ENCODE assay signal across 31 cellular contexts in the genomic region with DNA sequence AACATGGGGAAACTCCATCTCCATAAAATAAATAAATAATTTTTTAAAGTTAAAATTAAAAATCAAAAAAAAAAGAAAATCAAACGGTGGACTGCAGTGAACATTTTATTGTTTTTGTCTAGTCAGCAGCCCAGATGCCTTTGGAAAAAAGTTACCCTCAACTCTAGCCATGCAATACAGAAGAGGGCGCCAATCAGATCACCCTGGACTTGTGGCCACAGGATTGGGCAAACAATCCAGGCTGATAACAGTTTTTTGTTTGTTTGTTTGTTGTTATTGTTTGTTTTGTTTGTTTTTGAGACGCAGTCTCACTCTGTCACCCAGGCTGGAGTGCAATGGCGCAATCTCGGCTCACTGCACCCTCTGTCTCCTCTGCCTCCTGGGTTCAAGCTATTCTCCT. TPM values are rescaled to one million over a fixed set of nuclear protein-coding genes. Genes with fewer than 3 reads are reported as not detected.
DNase-seq lines count a peak whose midpoint lies in the region; ATAC-seq and TF ChIP-seq lines count a peak whose summit lies in the region.
"Had no signal": no experiment of that assay in that cellular context is flagged by ENCODE, and none has a peak within 500 bp of the region (broad histone marks: within the 10 kb centered on the region; RNA-seq: fewer than 3 reads in every experiment).

No MANE protein-coding gene starts in this region.

- intact Hi-C loops in HCT116 (cut with micrococcal nuclease) = no loop called here
- intact Hi-C loops in Panc1 (cut with micrococcal nuclease; ENCODE audit: unreplicated experiment) = no loop called here
- intact Hi-C loops in tibial artery (cut with DNase I; ENCODE audit: low total_unique reads) = no loop called here

- in situ Hi-C loops in Panc1 (cut with HindIII; ENCODE audit: low pct_unique_long_range_greater_than_20kb, low sequenced_read_pairs) = no loop called here

- CTCF ChIA-PET in HCT116 (lab: Charles Lee) = interaction anchor here (0.8 to 1.0 kb wide), 2 partner anchors 83 to 132 kb away, joined by 3 read pairs; no protein-coding TSS in a partner anchor
- CTCF ChIA-PET in Panc1 (lab: Charles Lee) = no interaction called here

- RAD21 ChIA-PET in HCT116 (lab: Charles Lee; ENCODE audit: low non-redundant PET in 1 of 2, low total read pairs in 2 of 2, uncharacterized antibody in 2 of 2, unreplicated experiment in 2 of 2) = no interaction called here

- H3K9ac ChIP-seq in HCT116 (ENCODE audit: low read length) = no peak overlapping the region
- H3K9ac ChIP-seq: BLaER1 treated with 17β-estradiol and CSF1 and Interleukin-3, amounts not matched to agents 10 nM and 100 nM; parathyroid adenoma had no signal

- POLR2A ChIA-PET in HCT116 (lab: Charles Lee) = no interaction called here
- POLR2A ChIA-PET in Panc1 (lab: Charles Lee) = no interaction called here

- no peaks in the 10 kb centered on the region for H3K79me2 ChIP-seq in HCT116 (ENCODE audit: insufficient read depth, low read length)
- H3K79me2 ChIP-seq: parathyroid adenoma had no signal

- no peak for TF ChIP-seq RAD21 in HCT116 (IDR thresholded peaks at IDR 0.05; ENCODE audit: low read depth)

- H3K4me3 ChIP-seq in BE2C (ENCODE audit: low read depth, low read length) = no peak overlapping the region
- H3K4me3 ChIP-seq in HCT116 (replicated peaks in 1 of 2; ENCODE audit: low read depth in 1 of 2, low read length in 2 of 2) = no peak overlapping the region
- H3K4me3 ChIP-seq in Panc1 (ENCODE audit: low read depth in 2 of 2, low read length in 2 of 2) = no peak overlapping the region
- no peak overlapping the region for H3K4me3 ChIP-seq in epithelial cell of proximal tubule (ENCODE audit: low read depth, low read length)
- H3K4me3 ChIP-seq in tibial artery = no peak overlapping the region
- H3K4me3 ChIP-seq: BLaER1 treated with 17β-estradiol and CSF1 and Interleukin-3, amounts not matched to agents 10 nM and 100 nM; cardiac muscle cell; Peyer's patch; right atrium auricular region; spleen; upper lobe of right lung had no signal

- no peaks in the 10 kb centered on the region for H3K36me3 ChIP-seq in BE2C
- no peaks in the 10 kb centered on the region for H3K36me3 ChIP-seq in HCT116 (ENCODE audit: control insufficient read depth in 1 of 2, insufficient read depth in 2 of 2, low read length in 2 of 2)
- H3K36me3 ChIP-seq in Panc1 (ENCODE audit: control insufficient read depth, insufficient read depth, low read length) = no peaks in the 10 kb centered on the region
- no peaks in the 10 kb centered on the region for H3K36me3 ChIP-seq in tibial artery
- H3K36me3 ChIP-seq: BLaER1 treated with 17β-estradiol and CSF1 and Interleukin-3, amounts not matched to agents 10 nM and 100 nM; cardiac muscle cell; Peyer's patch; right atrium auricular region; spleen; upper lobe of right lung had no signal

- H4K20me1 ChIP-seq in HCT116 (ENCODE audit: insufficient read depth) = no peaks in the 10 kb centered on the region
- H4K20me1 ChIP-seq: BLaER1 treated with 17β-estradiol and CSF1 and Interleukin-3, amounts not matched to agents 10 nM and 100 nM had no signal

- H3K9me3 ChIP-seq in BE2C (no peaks in the 10 kb centered on the region), HCT116 (ENCODE audit: control insufficient read depth in 1 of 2, insufficient read depth in 1 of 2, low read depth in 1 of 2, low read length in 2 of 2) (no peaks in the 10 kb centered on the region), Panc1 (ENCODE audit: control insufficient read depth, insufficient read depth, low read depth, low read length) (no peaks in the 10 kb centered on the region), tibial artery (no peaks in the 10 kb centered on the region)
- H3K9me3 ChIP-seq: Peyer's patch, right atrium auricular region, spleen, upper lobe of right lung had no signal

- no peak overlapping the region for H3K4me2 ChIP-seq in HCT116 (ENCODE audit: low read length)
- H3K4me2 ChIP-seq: BLaER1 treated with 17β-estradiol and CSF1 and Interleukin-3, amounts not matched to agents 10 nM and 100 nM had no signal

- no peak for TF ChIP-seq POLR2A in HCT116 (IDR thresholded peaks at IDR 0.05; ENCODE audit: borderline replicate concordance, extremely low read depth, insufficient read depth, insufficient read length)

- TF ChIP-seq CTCF in BE2C (IDR thresholded peaks at IDR 0.05; ENCODE audit: low read depth, low read length) = peak; percentile 19; the same call in 1 of the 2 replicates
- peak in 1 of 3 experiments; percentile 11; a peak in 1 of 6 replicates for TF ChIP-seq CTCF in HCT116 (IDR thresholded peaks at IDR 0.05 in 2 of 3, conservative IDR thresholded peaks at IDR 0.05 in 1 of 3; ENCODE audit: borderline replicate concordance in 1 of 3, insufficient read depth in 1 of 3, low read depth in 2 of 3, low read length in 2 of 3)
- TF ChIP-seq CTCF in Panc1 (IDR thresholded peaks at IDR 0.05) = peak; percentile 23; the same call in 1 of the 2 replicates
- TF ChIP-seq CTCF in epithelial cell of proximal tubule (conservative IDR thresholded peaks at IDR 0.05; ENCODE audit: low read depth, low read length) = peak; percentile 13
- no peak for TF ChIP-seq CTCF in tibial artery (IDR thresholded peaks at IDR 0.05)

- DNase-seq in BE2C (no peak), HCT116 (ENCODE audit: low read depth, low spot score) (no peak), Panc1 (ENCODE audit: low read depth, low spot score) (no peak), epithelial cell of proximal tubule (ENCODE audit: low read depth) (no peak), DMS153 (lab: John Stamatoyannopoulos, UW) (no peak), tibial artery (no peak)
- DNase-seq in stimulated activated CD4-positive, alpha-beta T cell treated with anti-CD3 and anti-CD28 coated beads, Interleukin-2, amount 100 ng/mL, for 24 hours = no peak
- DNase-seq: activated CD4-positive, alpha-beta T cell treated with anti-CD3 and anti-CD28 coated beads, Interleukin-2, amount 50 U/mL, for 4 hours; activated CD4-positive, CD25-positive, alpha-beta regulatory T cell; anterior cingulate cortex; cortex of kidney; hippocampal formation; immature natural killer cell; KBM-7; left colon; MV-4-11; NCI-H146; NCI-H2107; NCI-H446 treated with DMSO at 0.1 percent for 48 hours; Peyer's patch; SIG-M5; spleen; stimulated activated CD4-positive, alpha-beta T cell treated with anti-CD3 and anti-CD28 coated beads, Interleukin-4, amount 100 ng/mL, for 24 hours; T1000; upper lobe of right lung had no signal

- ATAC-seq in HCT116 = peak; percentile 70; the same call in 1 of the 2 replicates
- no peak for ATAC-seq in Panc1
- no peak for ATAC-seq in HG03442 (IDR thresholded peaks at IDR 0.05; ENCODE audit: unreplicated experiment)
- ATAC-seq: left colon; stimulated activated effector memory CD8-positive, alpha-beta T cell treated with anti-CD3 and anti-CD28 coated beads, Interleukin-12 subunit alpha, Interleukin-12 subunit beta, amount 100 ng/mL, for 72 hours; upper lobe of right lung had no signal

- H3K4me1 ChIP-seq in BE2C (no peaks in the 10 kb centered on the region), HCT116 (ENCODE audit: control insufficient read depth in 1 of 2, insufficient read depth in 2 of 2, low read length in 2 of 2) (no peaks in the 10 kb centered on the region), Panc1 (ENCODE audit: control insufficient read depth, insufficient read depth, low read length) (no peaks in the 10 kb centered on the region), tibial artery (no peaks in the 10 kb centered on the region)
- H3K4me1 ChIP-seq: parathyroid adenoma, Peyer's patch, right atrium auricular region, upper lobe of right lung had no signal

- H3K27ac ChIP-seq in HCT116 (ENCODE audit: low read depth, low read length) (no peak overlapping the region), Panc1 (ENCODE audit: low read length) (no peak overlapping the region), tibial artery (no peak overlapping the region)
- H3K27ac ChIP-seq: BLaER1 treated with 17β-estradiol and CSF1 and Interleukin-3, amounts not matched to agents 10 nM and 100 nM; cardiac muscle cell; parathyroid adenoma; Peyer's patch; right atrium auricular region; spleen; upper lobe of right lung had no signal

- BruUV-seq in HCT116 (replicated peaks; lab: Mats Ljungman, UMichigan) (no TSS peak), Panc1 (replicated peaks; lab: Mats Ljungman, UMichigan) (no TSS peak)

- no peaks in the 10 kb centered on the region for H3K27me3 ChIP-seq in BE2C
- H3K27me3 ChIP-seq in HCT116 (ENCODE audit: insufficient read depth, low read length) = no peaks in the 10 kb centered on the region
- no peaks in the 10 kb centered on the region for H3K27me3 ChIP-seq in Panc1 (ENCODE audit: control insufficient read depth, insufficient read depth, low read length)
- H3K27me3 ChIP-seq in tibial artery = peaks cover 0 to 3% of the 10 kb centered on the region in 2 donors
- H3K27me3 ChIP-seq: BLaER1 treated with 17β-estradiol and CSF1 and Interleukin-3, amounts not matched to agents 10 nM and 100 nM; cardiac muscle cell; Peyer's patch; right atrium auricular region; spleen; upper lobe of right lung had no signal

- H2AFZ ChIP-seq in HCT116 (ENCODE audit: low read depth, low read length, poor library complexity, severe bottlenecking) = no peak overlapping the region
- H2AFZ ChIP-seq: parathyroid adenoma had no signal

- no peaks in the 10 kb centered on the region for H3K9me2 ChIP-seq in HCT116 (ENCODE audit: insufficient read depth)

TF ChIP-seq in HCT116, 20 proteins besides CTCF, POLR2A, EP300 and RAD21 (continues in another document):
- no peak for TF ChIP-seq JUND (IDR thresholded peaks at IDR 0.05)
- no peak for TF ChIP-seq SRF (IDR thresholded peaks at IDR 0.05; ENCODE audit: low read depth)
- no peak for TF ChIP-seq ZFX (IDR thresholded peaks at IDR 0.05)
- TF ChIP-seq CBX3 (IDR thresholded peaks at IDR 0.05; ENCODE audit: low read depth) = no peak
- no peak for TF ChIP-seq SIN3A (IDR thresholded peaks at IDR 0.05; ENCODE audit: low read depth)
- TF ChIP-seq ELF1 (IDR thresholded peaks at IDR 0.05; ENCODE audit: borderline replicate concordance, low read depth) = no peak
- TF ChIP-seq ZNF274 (IDR thresholded peaks at IDR 0.05; ENCODE audit: low read depth, low read length) = no peak
- TF ChIP-seq SP1 (IDR thresholded peaks at IDR 0.05; ENCODE audit: low read depth) = no peak
- TF ChIP-seq, protein P1, sequence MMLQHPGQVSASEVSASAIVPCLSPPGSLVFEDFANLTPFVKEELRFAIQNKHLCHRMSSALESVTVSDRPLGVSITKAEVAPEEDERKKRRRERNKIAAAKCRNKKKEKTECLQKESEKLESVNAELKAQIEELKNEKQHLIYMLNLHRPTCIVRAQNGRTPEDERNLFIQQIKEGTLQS (IDR thresholded peaks at IDR 0.05) = no peak

RNA-seq across cellular contexts. Expression of gene NELFCD, which starts 30.5 kb away (rescaled TPM):
- 199 TPM for polyA plus RNA-seq in BE2C (2012; ENCODE audit: insufficient read depth, insufficient read length, low read depth)
- 88.2 TPM for total RNA-seq in HCT116 (2021; ENCODE audit: unreplicated experiment)
- polyA plus RNA-seq in HCT116 (2012) = 79.7 and 80.1 TPM in 2 replicates
- 108 TPM for total RNA-seq in Panc1 (2021; ENCODE audit: unreplicated experiment)
- polyA plus RNA-seq in Panc1 (2012; ENCODE audit: insufficient read length) = 131 TPM
- 52.4 and 83.1 TPM in 2 replicates for total RNA-seq in epithelial cell of proximal tubule

RNA-seq across cellular contexts. Expression of gene CTSZ, which starts 56.5 kb away (rescaled TPM):
- 2.2 TPM for polyA plus RNA-seq in BE2C (2012; ENCODE audit: insufficient read depth, insufficient read length, low read depth)
- total RNA-seq in HCT116 (2021; ENCODE audit: unreplicated experiment) (100 TPM), Panc1 (2021; ENCODE audit: unreplicated experiment) (113 TPM), epithelial cell of proximal tubule (98.1 and 109 TPM in 2 replicates)
- polyA plus RNA-seq in HCT116 (2012) = 129 TPM in 2 replicates
- polyA plus RNA-seq in Panc1 (2012; ENCODE audit: insufficient read length) = 220 TPM

Comparison
In these comparisons a context has a peak if more than half of its experiments do, and no peak if none do; other contexts are left out.
1. CTCF ChIP-seq: peak in BE2C (single experiment), Panc1 (single experiment) and epithelial cell of proximal tubule (single experiment); none in tibial artery (0 of 2).